In genomic region chr11:71928739-71929443, GRCh38 we compare ENCODE assay signal across 8 cellular contexts. TPM values are rescaled to one million over a fixed set of nuclear protein-coding genes. Genes with fewer than 3 reads are reported as not detected.
A peak's percentile ranks its signal among the peaks of the same experiment; 100 is the strongest.
DNase-seq lines count a peak whose midpoint lies in the region; ATAC-seq and TF ChIP-seq lines count a peak whose summit lies in the region.

Gene RNF121, plus strand, starts transcription at chr11:71929046. Its CDS starts 16 bp downstream, at chr11:71929062.

- H3K9me3 Mint-ChIP-seq in activated CD4-positive, alpha-beta T cell treated with anti-CD3 and anti-CD28 coated beads for 36 hours (ENCODE audit: low read depth) = no peaks in the 10 kb centered on the region

- peak; percentile 82 for ATAC-seq in HG03439 (IDR thresholded peaks at IDR 0.05; ENCODE audit: unreplicated experiment)
- ATAC-seq in activated CD4-positive, alpha-beta T cell treated with anti-CD3 and anti-CD28 coated beads for 36 hours = peak; percentile 87

- peaks cover 50% of the 10 kb centered on the region for H3K4me1 Mint-ChIP-seq in activated CD4-positive, alpha-beta T cell treated with anti-CD3 and anti-CD28 coated beads for 36 hours

- peak within 1 kb of the TSS; percentile 85 for H3K4me3 ChIP-seq in choroid plexus epithelial cell (ENCODE audit: low read depth, low read length)

- CTCF ChIA-PET in activated CD4-positive, alpha-beta T cell treated with anti-CD3 and anti-CD28 coated beads for 36 hours (lab: Charles Lee) = interaction anchor here (0.6 to 2.0 kb wide), 10 partner anchors 9 to 502 kb away, joined by 3 to 11 read pairs (median 3); no protein-coding TSS in a partner anchor

- peak within 1 kb of the TSS; percentile 96 for H3K4me3 Mint-ChIP-seq in activated CD4-positive, alpha-beta T cell treated with anti-CD3 and anti-CD28 coated beads for 36 hours

- no peak for TF ChIP-seq CTCF in choroid plexus epithelial cell (conservative IDR thresholded peaks at IDR 0.05; ENCODE audit: low read depth, low read length)

- DNase-seq in AG20443 (ENCODE audit: low spot score) = peak; percentile 98
- DNase-seq in NCI-H510A treated with DMSO at 0.1 percent for 48 hours (lab: John Stamatoyannopoulos, UW) = peak; percentile 98
- DNase-seq in activated CD4-positive, alpha-beta T cell treated with anti-CD3 and anti-CD28 coated beads for 36 hours = peak; percentile 99
- peak; percentile 96 for DNase-seq in choroid plexus epithelial cell (ENCODE audit: low read depth)
- DNase-seq in kidney tubule cell (ENCODE audit: low spot score) = peak; percentile 95
- DNase-seq in stimulated activated CD4-positive, alpha-beta T cell treated with anti-CD3 and anti-CD28 coated beads, Interleukin-1b, Interleukin-23, amount 100 ng/mL, for 4 hours (ENCODE audit: low read depth in 2 of 2) = peak; percentile 94 to 95

- peak within 1 kb of the TSS; percentile 100 for H3K27ac Mint-ChIP-seq in activated CD4-positive, alpha-beta T cell treated with anti-CD3 and anti-CD28 coated beads for 36 hours

- no peaks in the 10 kb centered on the region for H3K27me3 Mint-ChIP-seq in activated CD4-positive, alpha-beta T cell treated with anti-CD3 and anti-CD28 coated beads for 36 hours

- peaks cover 24% of the 10 kb centered on the region for H3K36me3 Mint-ChIP-seq in activated CD4-positive, alpha-beta T cell treated with anti-CD3 and anti-CD28 coated beads for 36 hours (ENCODE audit: low read depth)

- intact Hi-C loops in activated CD4-positive, alpha-beta T cell treated with anti-CD3 and anti-CD28 coated beads for 36 hours (cut with DNase I, micrococcal nuclease) = loop anchor here (1.0 to 5.0 kb wide), 12 partner anchors 34 to 885 kb away; partner anchors contain the start of genes ANAPC15 (in 2 of the 2), LAMTOR1 (in 2 of the 2), ATG16L2 (in 1 of the 2) and CLPB (in 1 of the 2)

- TF ChIP-seq POLR2A in GM19193 (IDR thresholded peaks at IDR 0.05; ENCODE audit: extremely low read depth, insufficient read depth, insufficient read length) = peak; percentile 85

- POLR2A ChIA-PET in activated CD4-positive, alpha-beta T cell treated with anti-CD3 and anti-CD28 coated beads for 36 hours (lab: Charles Lee) = interaction anchor here (0.6 to 0.9 kb wide), 4 partner anchors 15 to 183 kb away, joined by 3 to 4 read pairs (median 3); partner anchors contain the start of gene ANAPC15

RNA-seq across cellular contexts. Expression of gene RNF121, which starts in this region (rescaled TPM):
- total RNA-seq in activated CD4-positive, alpha-beta T cell treated with anti-CD3 and anti-CD28 coated beads for 36 hours = 10 to 100 TPM; 28.7 to 29.5 TPM

Comparison
In these comparisons a context has a peak if more than half of its experiments do, and no peak if none do; other contexts are left out.
1. Peak in every context shown above with its lines: DNase-seq, ATAC-seq and H3K4me3 ChIP-seq.